ENCODE assay signal across 15 cellular contexts in the genomic region with DNA sequence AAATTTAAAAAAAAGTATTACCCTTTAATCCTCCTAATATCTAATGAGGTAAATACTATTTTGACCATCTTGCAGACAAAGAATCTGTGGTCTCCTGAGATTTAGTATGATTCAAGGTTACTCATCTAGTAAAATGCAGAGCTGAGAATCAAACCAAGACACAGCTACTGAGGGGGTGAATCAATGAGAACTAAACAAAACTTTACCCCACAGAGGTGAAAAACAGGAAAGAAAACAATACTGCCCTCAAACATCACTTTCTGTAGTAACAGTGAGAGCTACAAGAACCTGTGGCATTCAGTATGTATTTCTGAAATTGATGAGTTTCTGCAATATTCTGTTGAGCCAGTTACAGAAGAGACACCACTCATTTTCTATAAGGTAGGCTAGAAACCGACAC.
DNase-seq lines count a peak whose midpoint lies in the region; ATAC-seq, FAIRE-seq and TF ChIP-seq lines count a peak whose summit lies in the region.
"Had no signal": no experiment of that assay in that cellular context is flagged by ENCODE, and none has a peak within 500 bp of the region (broad histone marks: within the 10 kb centered on the region; RNA-seq: fewer than 3 reads in every experiment).

No MANE protein-coding gene starts in this region.

- TF ChIP-seq CTCF in thyroid gland (IDR thresholded peaks at IDR 0.05) = no peak

- H3K4me1 ChIP-seq in thyroid gland = no peaks in the 10 kb centered on the region

- 90 to 92% methylated on average over 1 of the region's 1 CpG for WGBS in thyroid gland, 2 donors

- peaks cover 11 to 17% of the 10 kb centered on the region in 2 donors for H3K36me3 ChIP-seq in thyroid gland

- FAIRE-seq in GM12891 (lab: Jason Lieb, UNC) = peak; percentile 54
- FAIRE-seq in GM12892 (lab: Jason Lieb, UNC) = no peak

- H3K9me3 ChIP-seq in thyroid gland = no peaks in the 10 kb centered on the region
- H3K9me3 ChIP-seq: heart right ventricle had no signal

- H3K4me3 ChIP-seq in thyroid gland (replicated peaks in 1 of 3) = no peak overlapping the region
- H3K4me3 ChIP-seq: heart right ventricle had no signal

- DNase-seq in AG08395 (ENCODE audit: low spot score) (peak; percentile 57), GM12891 (ENCODE audit: insufficient read length, low spot score) (no peak), RPMI7951 (ENCODE audit: low read depth) (peak; percentile 15), hepatic stellate cell (ENCODE audit: low spot score) (peak; percentile 25), NOMO-1 (lab: John Stamatoyannopoulos, UW; ENCODE audit: unreplicated experiment in 2 of 2) (no peak), GM12892 (ENCODE audit: insufficient read length) (no peak), thyroid gland (no peak)
- DNase-seq: amniotic stem cell, heart right ventricle, Karpas-422, left ventricle myocardium superior, NCI-H2171 treated with DMSO at 0.1 percent for 48 hours, T1000 had no signal

- TF ChIP-seq POLR2A in GM12891 (IDR thresholded peaks at IDR 0.05; ENCODE audit: low read depth, low read length) (no peak), GM12892 (IDR thresholded peaks at IDR 0.05; ENCODE audit: low read depth, low read length) (no peak), thyroid gland (IDR thresholded peaks at IDR 0.05) (no peak)

- no peak for ATAC-seq in GM21526 (IDR thresholded peaks at IDR 0.05; ENCODE audit: low FRiP score, unreplicated experiment)
- ATAC-seq: heart right ventricle, left ventricle myocardium superior, Panc1 had no signal

- no peaks in the 10 kb centered on the region for H3K27me3 ChIP-seq in thyroid gland
- H3K27me3 ChIP-seq: heart right ventricle had no signal

- intact Hi-C loops in thyroid gland (cut with DNase I) = no loop called here

- no peak overlapping the region for H3K27ac ChIP-seq in thyroid gland
- H3K27ac ChIP-seq: heart right ventricle had no signal

TF ChIP-seq in GM12891, 5 proteins besides CTCF, POLR2A, EP300 and RAD21:
- TF ChIP-seq TAF1 (IDR thresholded peaks at IDR 0.05; ENCODE audit: low read depth, low read length) = no peak

Comparison
In these comparisons a context has a peak if more than half of its experiments do, and no peak if none do; other contexts are left out.
1. DNase-seq: peak in AG08395 (single experiment), RPMI7951 (single experiment) and hepatic stellate cell (single experiment); none in GM12891 (single experiment), NOMO-1 (0 of 2), GM12892 (single experiment) and thyroid gland (0 of 2).